Comparison of ENCODE assay signal across 24 cellular contexts in the genomic region with DNA sequence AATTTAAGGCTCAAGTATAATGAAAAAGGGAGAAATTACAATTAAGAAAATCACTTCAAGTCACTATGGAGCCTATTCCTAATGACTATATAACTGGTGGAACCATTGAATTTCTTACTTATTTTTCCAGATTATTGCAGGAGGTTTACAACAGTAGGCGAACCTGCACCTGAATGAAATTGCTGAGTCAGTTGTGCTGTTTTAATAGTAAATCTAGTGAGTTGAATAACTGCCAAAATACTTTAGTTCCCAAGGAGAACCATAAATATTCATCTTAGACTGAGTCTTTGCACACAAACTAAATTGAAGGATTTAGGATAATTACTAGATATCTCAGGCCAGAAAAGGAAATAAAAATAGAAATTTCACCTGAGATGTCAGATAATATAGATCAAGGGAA.
"Had no signal": no experiment of that assay in that cellular context is flagged by ENCODE, and none has a peak within 500 bp of the region (broad histone marks: within the 10 kb centered on the region; RNA-seq: fewer than 3 reads in every experiment).

No MANE protein-coding gene starts in this region.

- FAIRE-seq: colon, keratinocyte had no signal

- DNase-seq: effector memory CD8-positive, alpha-beta T cell; esophagus squamous epithelium; foreskin fibroblast; immature natural killer cell; left cardiac atrium; left ventricle myocardium inferior; lower lobe of right lung; midbrain; retina; sigmoid colon; stimulated activated CD4-positive, alpha-beta T cell treated with anti-CD3 and anti-CD28 coated beads, Interleukin-2, amount 100 ng/mL, for 24 hours; stimulated activated CD4-positive, alpha-beta T cell treated with anti-CD3 and anti-CD28 coated beads, Interleukin-4, amount 100 ng/mL, for 4 hours; stimulated activated naive CD4-positive, alpha-beta T cell; stomach; substantia nigra; transverse colon had no signal

- H3K4me3 ChIP-seq: esophagus squamous epithelium, left ventricle myocardium inferior, lower lobe of right lung, prostate gland, sigmoid colon, skin epidermis, stomach, thoracic aorta, transverse colon had no signal

- H3K9me3 ChIP-seq: esophagus squamous epithelium, prostate gland, sigmoid colon, thoracic aorta, transverse colon had no signal

- H3K9ac ChIP-seq: parathyroid adenoma had no signal

- H3K36me3 ChIP-seq: esophagus squamous epithelium, left ventricle myocardium inferior, lower lobe of right lung, prostate gland, sigmoid colon, stomach, thoracic aorta, transverse colon had no signal

- H3K27ac ChIP-seq: epithelial cell of prostate, esophagus squamous epithelium, left ventricle myocardium inferior, lower lobe of right lung, parathyroid adenoma, prostate gland, sigmoid colon, skin epidermis, stomach, thoracic aorta, transverse colon had no signal

- ATAC-seq: effector memory CD8-positive, alpha-beta T cell; left cardiac atrium; lower lobe of right lung; natural killer cell treated with Interleukin-12 subunit alpha and Interleukin-12 subunit beta and Interleukin-15 and Interleukin-18, amount 100 ng/mL, for 72 hours had no signal

- H3K4me1 ChIP-seq: esophagus squamous epithelium, left ventricle myocardium inferior, lower lobe of right lung, parathyroid adenoma, prostate gland, stomach, transverse colon had no signal
